ENCODE assay signal across 14 cellular contexts in the genomic region with DNA sequence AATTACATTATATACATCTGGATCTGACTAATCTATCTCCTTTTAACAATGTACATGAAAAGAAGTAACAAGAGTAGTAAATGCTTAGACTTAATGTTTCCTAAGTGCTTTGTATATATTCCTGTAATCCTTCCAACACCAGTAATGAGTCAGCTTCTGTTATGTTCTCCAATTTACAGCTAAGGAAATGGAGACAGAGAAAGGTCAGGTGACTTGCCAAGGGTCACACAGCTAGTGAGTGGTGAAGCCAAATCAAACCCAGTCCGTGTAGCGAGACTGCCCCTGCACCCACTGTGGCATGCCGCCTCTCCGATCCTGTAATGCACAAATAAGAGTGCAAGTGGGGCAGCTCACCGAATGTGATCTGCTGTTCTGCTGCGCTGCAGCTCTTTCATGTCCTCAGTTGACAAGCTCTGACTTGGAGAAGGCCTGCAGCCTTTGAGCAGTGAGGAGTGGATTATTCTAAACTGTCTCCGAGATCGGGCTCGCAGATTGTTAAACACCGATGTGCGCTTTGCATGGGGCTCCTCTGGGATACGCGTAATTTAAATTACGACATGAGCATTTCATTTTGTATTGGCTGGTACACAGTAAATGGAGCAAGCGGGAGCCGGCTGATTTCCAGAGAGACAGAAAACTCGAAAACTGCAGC.
DNase-seq lines count a peak whose midpoint lies in the region; TF ChIP-seq lines count a peak whose summit lies in the region.
"Had no signal": no experiment of that assay in that cellular context is flagged by ENCODE, and none has a peak within 500 bp of the region (broad histone marks: within the 10 kb centered on the region; RNA-seq: fewer than 3 reads in every experiment).

No MANE protein-coding gene starts in this region.

- peaks cover 0 to 1% (median 0%) of the 10 kb centered on the region in 3 donors for H3K27me3 Mint-ChIP-seq in CD14-positive monocyte (ENCODE audit: low read depth in 3 of 3)

- H3K4me1 Mint-ChIP-seq in CD14-positive monocyte: no peaks in the 10 kb centered on the region

- no peak overlapping the region for H3K4me3 ChIP-seq in fibroblast of mammary gland (ENCODE audit: control insufficient read depth, low read depth, low read length)

- no peak overlapping the region for H3K4me3 Mint-ChIP-seq in CD14-positive monocyte

- TF ChIP-seq CTCF in fibroblast of mammary gland (conservative IDR thresholded peaks at IDR 0.05; ENCODE audit: control insufficient read depth, insufficient read depth, low read depth, low read length) (no peak), CD14-positive monocyte (IDR thresholded peaks at IDR 0.05) (no peak)

- DNase-seq in EL (peak; percentile 78), RKO (ENCODE audit: low spot score) (peak; percentile 19), fibroblast of mammary gland (ENCODE audit: low read depth) (peak; percentile 85), renal cortical epithelial cell (ENCODE audit: low read depth) (peak; percentile 86), activated gamma-delta T cell treated with Interleukin-2 at 50 U/mL for 16 hours (no peak), CD14-positive monocyte (ENCODE audit: low spot score) (no peak)
- no peak for DNase-seq in activated CD8-positive, alpha-beta memory T cell treated with anti-CD3 and anti-CD28 coated beads for 24 hours
- DNase-seq in stimulated activated CD4-positive, alpha-beta T cell treated with anti-CD3 and anti-CD28 coated beads, Interleukin-4, amount 100 ng/mL, for 1 hour: no peak
- DNase-seq: activated CD4-positive, CD25-positive, alpha-beta regulatory T cell; Caco-2; hippocampal formation; Right ventricle myocardium superior; stimulated activated naive CD4-positive, alpha-beta T cell treated with Interleukin-2 at 50 U/mL for 16 hours had no signal

- peak overlapping the region in 1 of 7 donors; percentile 16 for H3K27ac Mint-ChIP-seq in CD14-positive monocyte
- H3K27ac Mint-ChIP-seq: activated T-helper 2 cell treated with anti-CD3 and anti-CD28 coated beads, Interferon-gamma antibody, Interleukin-2, Interleukin-4, amounts not matched to agents 10 μg/mL and 5 μg/mL and 100 μg/mL, durations not matched to agents 14 hours and 24 hours and 36 hours had no signal

- no peaks in the 10 kb centered on the region for H3K36me3 Mint-ChIP-seq in CD14-positive monocyte

- peaks cover 0 to 14% (median 4%) of the 10 kb centered on the region in 7 donors for H3K9me3 Mint-ChIP-seq in CD14-positive monocyte
- H3K9me3 Mint-ChIP-seq: activated T-helper 2 cell treated with anti-CD3 and anti-CD28 coated beads, Interferon-gamma antibody, Interleukin-2, Interleukin-4, amounts not matched to agents 10 μg/mL and 5 μg/mL and 100 μg/mL, durations not matched to agents 14 hours and 24 hours and 36 hours had no signal

- intact Hi-C loops in CD14-positive monocyte (cut with micrococcal nuclease): no loop called here

Comparison
In these comparisons a context has a peak if more than half of its experiments do, and no peak if none do; other contexts are left out.
1. DNase-seq: peak in EL (single experiment), RKO (single experiment), fibroblast of mammary gland (single experiment) and renal cortical epithelial cell (single experiment); none in activated gamma-delta T cell treated with Interleukin-2 at 50 U/mL for 16 hours (single experiment), CD14-positive monocyte (single experiment), activated CD8-positive, alpha-beta memory T cell treated with anti-CD3 and anti-CD28 coated beads for 24 hours (single experiment) and stimulated activated CD4-positive, alpha-beta T cell treated with anti-CD3 and anti-CD28 coated beads, Interleukin-4, amount 100 ng/mL, for 1 hour (single experiment).